Comparison of ENCODE assay signal across 2 cellular contexts in the genomic region with DNA sequence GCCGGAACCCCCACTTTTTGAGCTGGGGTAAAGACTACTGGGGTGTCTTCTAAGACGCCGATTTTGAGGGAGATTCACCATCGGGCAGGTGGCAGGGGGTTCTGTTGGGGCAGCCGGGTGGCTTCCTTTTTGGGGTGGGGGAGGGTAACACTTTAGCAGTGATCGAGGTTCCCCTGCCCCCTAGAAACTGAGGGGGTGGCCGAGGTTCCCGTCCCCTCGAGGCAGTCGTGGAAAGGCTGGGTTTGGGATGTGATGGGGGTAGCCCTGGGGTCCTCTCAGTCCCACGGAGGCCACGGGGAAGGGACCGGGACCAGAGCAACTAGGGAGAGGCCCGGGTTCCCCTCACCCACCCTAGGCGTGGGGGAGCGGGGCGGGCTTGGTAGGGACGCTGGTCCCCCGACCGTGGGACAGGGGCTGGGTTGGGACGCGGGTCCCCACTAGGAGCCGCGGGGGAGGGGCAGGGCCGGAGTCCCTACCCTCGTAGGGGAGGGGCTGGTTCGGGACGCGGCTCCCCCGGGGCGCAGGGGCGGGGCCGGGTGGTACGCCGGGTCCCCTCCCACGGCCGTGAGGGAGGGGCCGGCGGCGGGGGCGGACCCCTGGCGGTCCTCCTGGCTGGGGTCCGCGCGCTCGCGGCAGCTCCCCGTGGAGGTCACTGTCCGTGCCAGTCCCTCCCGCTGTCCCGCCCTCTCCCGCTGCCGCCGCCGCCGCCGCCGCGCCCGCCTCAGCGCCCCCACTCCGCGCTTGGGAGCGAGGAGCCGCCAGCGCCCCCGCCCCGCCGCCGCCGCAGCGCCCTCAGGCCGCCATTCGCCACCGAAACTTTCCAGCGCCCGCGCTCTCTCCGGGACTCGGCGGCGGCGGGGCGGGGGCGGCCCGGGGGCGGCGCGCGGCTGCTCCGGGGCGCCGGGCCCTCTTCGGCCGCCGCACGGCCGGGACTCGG.
A peak's percentile ranks its signal among the peaks of the same experiment; 100 is the strongest.
TF ChIP-seq lines count a peak whose summit lies in the region.

Gene TBL1X (plus strand): TSS at position 624 of the 937 bp plus-strand sequence. CDS start 188,529 bp downstream, outside the sequence.

TF ChIP-seq in IMR-90, 13 proteins besides CTCF, POLR2A, EP300 and RAD21:
- TF ChIP-seq RFX5 (IDR thresholded peaks at IDR 0.05; ENCODE audit: low read depth, low read length) (no peak), RCOR1 (IDR thresholded peaks at IDR 0.05; ENCODE audit: insufficient replicate concordance, low read length) (no peak), NFE2L2 (IDR thresholded peaks at IDR 0.05; ENCODE audit: low read depth, low read length) (no peak), SMC3 (IDR thresholded peaks at IDR 0.05; ENCODE audit: low read depth, low read length) (no peak), MAFK (IDR thresholded peaks at IDR 0.05; ENCODE audit: low read depth, low read length) (no peak), USF2 (IDR thresholded peaks at IDR 0.05; ENCODE audit: low read depth, low read length) (no peak), FOS (IDR thresholded peaks at IDR 0.05; ENCODE audit: low read depth, low read length) (no peak), CHD1 (IDR thresholded peaks at IDR 0.05; ENCODE audit: low read depth, low read length) (no peak), BHLHE40 (IDR thresholded peaks at IDR 0.05; ENCODE audit: low read depth, low read length) (no peak), MXI1 (IDR thresholded peaks at IDR 0.05; ENCODE audit: borderline replicate concordance, low read depth, low read length) (no peak), CEBPB (IDR thresholded peaks at IDR 0.05; ENCODE audit: low read depth, low read length) (no peak), MAZ (IDR thresholded peaks at IDR 0.05; ENCODE audit: borderline replicate concordance, low read depth, low read length) (no peak; the same call in 1 of the 2 replicates)
- TF ChIP-seq, protein P1, sequence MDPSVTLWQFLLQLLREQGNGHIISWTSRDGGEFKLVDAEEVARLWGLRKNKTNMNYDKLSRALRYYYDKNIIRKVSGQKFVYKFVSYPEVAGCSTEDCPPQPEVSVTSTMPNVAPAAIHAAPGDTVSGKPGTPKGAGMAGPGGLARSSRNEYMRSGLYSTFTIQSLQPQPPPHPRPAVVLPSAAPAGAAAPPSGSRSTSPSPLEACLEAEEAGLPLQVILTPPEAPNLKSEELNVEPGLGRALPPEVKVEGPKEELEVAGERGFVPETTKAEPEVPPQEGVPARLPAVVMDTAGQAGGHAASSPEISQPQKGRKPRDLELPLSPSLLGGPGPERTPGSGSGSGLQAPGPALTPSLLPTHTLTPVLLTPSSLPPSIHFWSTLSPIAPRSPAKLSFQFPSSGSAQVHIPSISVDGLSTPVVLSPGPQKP (IDR thresholded peaks at IDR 0.05; ENCODE audit: borderline replicate concordance, low read depth, low read length), result no peak
TF ChIP-seq in IMR-90: peak in this region for 0.

TF ChIP-seq in K562, 482 proteins besides CTCF, POLR2A, EP300 and RAD21 (continues in another document):
- TF ChIP-seq GABPB2 (CRISPR knock-in tag; conservative IDR thresholded peaks at IDR 0.05) (no peak), ZNF133 (CRISPR knock-in tag; IDR thresholded peaks at IDR 0.05) (no peak), HNRNPLL (IDR thresholded peaks at IDR 0.05; ENCODE audit: low read depth, low read length, poor library complexity, severe bottlenecking) (no peak), POLR2G (IDR thresholded peaks at IDR 0.05; ENCODE audit: low read depth, low read length) (peak; percentile 73; the same call in 1 of the 2 replicates), ZNF3 (CRISPR knock-in tag; IDR thresholded peaks at IDR 0.05) (no peak), ZNF398 (CRISPR knock-in tag; IDR thresholded peaks at IDR 0.05) (no peak), POLR2AphosphoS2 (IDR thresholded peaks at IDR 0.05; ENCODE audit: low read length) (no peak), CUX1 (CRISPR knock-in tag; IDR thresholded peaks at IDR 0.05) (no peak), ZBTB34 (CRISPR knock-in tag; IDR thresholded peaks at IDR 0.05) (no peak), RFX7 (CRISPR knock-in tag; IDR thresholded peaks at IDR 0.05) (no peak), KDM2B (CRISPR knock-in tag; IDR thresholded peaks at IDR 0.05) (no peak), LEF1 (IDR thresholded peaks at IDR 0.05) (no peak), ZKSCAN3 (CRISPR knock-in tag; IDR thresholded peaks at IDR 0.05) (no peak), ZBTB7A (IDR thresholded peaks at IDR 0.05; ENCODE audit: borderline replicate concordance, control insufficient read depth, low read depth, low read length) (peak; percentile 89; the same call in 1 of the 2 replicates), TRIM28 (IDR thresholded peaks at IDR 0.05) (no peak), EGR1 (conservative IDR thresholded peaks at IDR 0.05) (peak; percentile 42; the same call in 1 of the 2 replicates), ZNF707 (CRISPR knock-in tag; conservative IDR thresholded peaks at IDR 0.05) (no peak), ZNF280B (CRISPR knock-in tag; IDR thresholded peaks at IDR 0.05) (no peak), SUPT5H (IDR thresholded peaks at IDR 0.05) (0 out of 2 replicates have a peak, but pooled peaks have one; percentile 16), ZC3H11A (IDR thresholded peaks at IDR 0.05; ENCODE audit: low read depth, low read length) (no peak), SMARCA5 (IDR thresholded peaks at IDR 0.05) (no peak), HNRNPK (IDR thresholded peaks at IDR 0.05; ENCODE audit: low read depth, low read length, poor library complexity, severe bottlenecking) (no peak), E2F4 (CRISPR knock-in tag; IDR thresholded peaks at IDR 0.05; ENCODE audit: low read depth) (no peak), IRF2 (CRISPR knock-in tag; IDR thresholded peaks at IDR 0.05) (no peak), ZC3H4 (CRISPR knock-in tag; IDR thresholded peaks at IDR 0.05; ENCODE audit: borderline replicate concordance) (no peak)
- TF ChIP-seq, protein P2, sequence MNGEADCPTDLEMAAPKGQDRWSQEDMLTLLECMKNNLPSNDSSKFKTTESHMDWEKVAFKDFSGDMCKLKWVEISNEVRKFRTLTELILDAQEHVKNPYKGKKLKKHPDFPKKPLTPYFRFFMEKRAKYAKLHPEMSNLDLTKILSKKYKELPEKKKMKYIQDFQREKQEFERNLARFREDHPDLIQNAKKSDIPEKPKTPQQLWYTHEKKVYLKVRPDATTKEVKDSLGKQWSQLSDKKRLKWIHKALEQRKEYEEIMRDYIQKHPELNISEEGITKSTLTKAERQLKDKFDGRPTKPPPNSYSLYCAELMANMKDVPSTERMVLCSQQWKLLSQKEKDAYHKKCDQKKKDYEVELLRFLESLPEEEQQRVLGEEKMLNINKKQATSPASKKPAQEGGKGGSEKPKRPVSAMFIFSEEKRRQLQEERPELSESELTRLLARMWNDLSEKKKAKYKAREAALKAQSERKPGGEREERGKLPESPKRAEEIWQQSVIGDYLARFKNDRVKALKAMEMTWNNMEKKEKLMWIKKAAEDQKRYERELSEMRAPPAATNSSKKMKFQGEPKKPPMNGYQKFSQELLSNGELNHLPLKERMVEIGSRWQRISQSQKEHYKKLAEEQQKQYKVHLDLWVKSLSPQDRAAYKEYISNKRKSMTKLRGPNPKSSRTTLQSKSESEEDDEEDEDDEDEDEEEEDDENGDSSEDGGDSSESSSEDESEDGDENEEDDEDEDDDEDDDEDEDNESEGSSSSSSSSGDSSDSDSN (IDR thresholded peaks at IDR 0.05; ENCODE audit: borderline replicate concordance in 1 of 2, low read depth in 2 of 2, low read length in 2 of 2), result peak in 1 of 2 experiments; percentile 35; a peak in 1 of 4 replicates
- TF ChIP-seq, protein P3, sequence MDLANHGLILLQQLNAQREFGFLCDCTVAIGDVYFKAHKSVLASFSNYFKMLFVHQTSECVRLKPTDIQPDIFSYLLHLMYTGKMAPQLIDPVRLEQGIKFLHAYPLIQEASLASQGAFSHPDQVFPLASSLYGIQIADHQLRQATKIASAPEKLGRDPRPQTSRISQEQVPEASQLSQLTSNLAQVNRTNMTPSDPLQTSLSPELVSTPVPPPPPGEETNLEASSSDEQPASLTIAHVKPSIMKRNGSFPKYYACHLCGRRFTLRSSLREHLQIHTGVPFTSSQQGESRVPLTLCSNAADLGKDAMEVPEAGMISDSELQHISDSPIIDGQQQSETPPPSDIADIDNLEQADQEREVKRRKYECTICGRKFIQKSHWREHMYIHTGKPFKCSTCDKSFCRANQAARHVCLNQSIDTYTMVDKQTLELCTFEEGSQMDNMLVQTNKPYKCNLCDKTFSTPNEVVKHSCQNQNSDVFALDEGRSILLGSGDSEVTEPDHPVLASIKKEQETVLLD (IDR thresholded peaks at IDR 0.05), result peak; percentile 34; the same call in 1 of the 2 replicates
- TF ChIP-seq, protein P4, sequence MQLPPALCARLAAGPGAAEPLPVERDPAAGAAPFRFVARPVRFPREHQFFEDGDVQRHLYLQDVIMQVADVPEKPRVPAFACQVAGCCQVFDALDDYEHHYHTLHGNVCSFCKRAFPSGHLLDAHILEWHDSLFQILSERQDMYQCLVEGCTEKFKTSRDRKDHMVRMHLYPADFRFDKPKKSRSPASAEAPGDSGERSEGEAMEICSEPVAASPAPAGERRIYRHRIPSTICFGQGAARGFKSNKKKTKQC (CRISPR knock-in tag; IDR thresholded peaks at IDR 0.05), result no peak
